ENCODE assay signal across 20 cellular contexts in genomic region chr16:66921758-66922450, GRCh38. TPM values are rescaled to one million over a fixed set of nuclear protein-coding genes. Genes with fewer than 3 reads are reported as not detected.
DNase-seq lines count a peak whose midpoint lies in the region; ATAC-seq, FAIRE-seq and TF ChIP-seq lines count a peak whose summit lies in the region.
"Had no signal": no experiment of that assay in that cellular context is flagged by ENCODE, and none has a peak within 500 bp of the region (broad histone marks: within the 10 kb centered on the region; RNA-seq: fewer than 3 reads in every experiment).

No MANE protein-coding gene starts in this region.

- peak overlapping the region; percentile 61 for H3K27ac ChIP-seq in cardiac muscle cell
- peak overlapping the region; percentile 92 to 95 (median 93) for H3K27ac ChIP-seq in esophagus muscularis mucosa (replicated peaks in 1 of 4)
- H3K27ac ChIP-seq in trophoblast cell (ENCODE audit: low read depth, low read length), result no peak overlapping the region
- H3K27ac ChIP-seq in uterus, result peak overlapping the region; percentile 76 to 79
- H3K27ac ChIP-seq in kidney (ENCODE audit: low read depth in 2 of 2, low read length in 2 of 2), result peak overlapping the region in 1 of 2 donors; percentile 23
- H3K27ac ChIP-seq: C4-2B had no signal

- no peak overlapping the region for H2BK120ac ChIP-seq in trophoblast cell (ENCODE audit: insufficient read depth, low read length, poor library complexity)

- H3K79me2 ChIP-seq in trophoblast cell (ENCODE audit: control insufficient read depth, insufficient read depth, low read length, poor library complexity), result no peaks in the 10 kb centered on the region

- no peaks in the 10 kb centered on the region for H3K36me3 ChIP-seq in cardiac muscle cell
- peaks cover 11 to 26% (median 13%) of the 10 kb centered on the region in 4 donors for H3K36me3 ChIP-seq in esophagus muscularis mucosa
- H3K36me3 ChIP-seq in trophoblast cell (ENCODE audit: control insufficient read depth in 1 of 2, insufficient read depth in 2 of 2, low read length in 2 of 2), result no peaks in the 10 kb centered on the region
- H3K36me3 ChIP-seq in uterus, result no peaks in the 10 kb centered on the region
- no peaks in the 10 kb centered on the region for H3K36me3 ChIP-seq in kidney (ENCODE audit: control insufficient read depth in 1 of 2, insufficient read depth in 2 of 2, low read length in 2 of 2)
- H3K36me3 ChIP-seq: MG63 had no signal

- no peak overlapping the region for H3K23ac ChIP-seq in trophoblast cell (ENCODE audit: low read length)

- H3K79me1 ChIP-seq in trophoblast cell (ENCODE audit: low read length), result no peaks in the 10 kb centered on the region

- no peak overlapping the region for H3K18ac ChIP-seq in trophoblast cell (ENCODE audit: low read length)

- no peak overlapping the region for H2AK5ac ChIP-seq in trophoblast cell (ENCODE audit: low read length)

- no peak for FAIRE-seq in kidney (lab: Jason Lieb, UNC)

- no peak overlapping the region for H4K12ac ChIP-seq in trophoblast cell (ENCODE audit: low read depth, low read length)

- H3K4ac ChIP-seq in trophoblast cell (ENCODE audit: low read depth, low read length), result no peak overlapping the region

- TF ChIP-seq EP300 in esophagus muscularis mucosa (IDR thresholded peaks at IDR 0.05), result no peak

- no peaks in the 10 kb centered on the region for H3K27me3 ChIP-seq in cardiac muscle cell
- H3K27me3 ChIP-seq in esophagus muscularis mucosa, result peaks cover 0 to 3% (median 0%) of the 10 kb centered on the region in 4 donors
- H3K27me3 ChIP-seq in trophoblast cell (ENCODE audit: insufficient read depth, low read length), result peaks cover 32% of the 10 kb centered on the region
- no peaks in the 10 kb centered on the region for H3K27me3 ChIP-seq in uterus
- H3K27me3 ChIP-seq: MG63 had no signal

- no peak overlapping the region for H2BK12ac ChIP-seq in trophoblast cell (ENCODE audit: low read length)

- no peak overlapping the region for H2AFZ ChIP-seq in trophoblast cell (ENCODE audit: insufficient read depth, low read length, poor library complexity)

- ATAC-seq in sciatic nerve, result no peak

- no peak overlapping the region for H4K8ac ChIP-seq in trophoblast cell (ENCODE audit: low read depth, low read length)

- H3K14ac ChIP-seq in trophoblast cell (ENCODE audit: low read length), result no peak overlapping the region

- H3K4me1 ChIP-seq in cardiac muscle cell (ENCODE audit: low read depth) (peaks cover 51% of the 10 kb centered on the region), esophagus muscularis mucosa (peaks cover 55 to 84% (median 81%) of the 10 kb centered on the region in 4 donors), trophoblast cell (ENCODE audit: control insufficient read depth in 1 of 2, insufficient read depth in 2 of 2, low read length in 2 of 2) (peaks cover 4 to 8% of the 10 kb centered on the region in 2 experiments), uterus (peaks cover 0 to 4% of the 10 kb centered on the region in 2 donors), kidney (ENCODE audit: control insufficient read depth in 1 of 2, insufficient read depth in 1 of 2, low read depth in 1 of 2, low read length in 2 of 2) (peaks cover 27% of the 10 kb centered on the region in 2 donors)

- intact Hi-C loops in cardiac septum (cut with DNase I), result no loop called here
- intact Hi-C loops in esophagus muscularis mucosa (cut with DNase I), result no loop called here
- intact Hi-C loops in uterus (cut with DNase I; ENCODE audit: low total_unique reads), result no loop called here
- intact Hi-C loops in kidney (cut with DNase I), result no loop called here
- intact Hi-C loops in sciatic nerve (cut with DNase I), result no loop called here

- no peak overlapping the region for H2BK5ac ChIP-seq in trophoblast cell (ENCODE audit: low read depth, low read length, poor library complexity)

- WGBS in esophagus muscularis mucosa, result 79% methylated on average over 39 of the region's 41 CpGs
- WGBS in trophoblast cell (ENCODE audit: extremely low coverage, insufficient coverage, insufficient read length), result no CpG with 5 or more reads among the region's 41 CpGs

- TF ChIP-seq POLR2A in esophagus muscularis mucosa (IDR thresholded peaks at IDR 0.05; ENCODE audit: low read depth) (no peak), uterus (IDR thresholded peaks at IDR 0.05) (no peak)

- TF ChIP-seq CTCF in cardiac muscle cell (IDR thresholded peaks at IDR 0.05; ENCODE audit: low read depth, low read length), result no peak
- no peak for TF ChIP-seq CTCF in esophagus muscularis mucosa (IDR thresholded peaks at IDR 0.05)
- no peak for TF ChIP-seq CTCF in uterus (IDR thresholded peaks at IDR 0.05)
- TF ChIP-seq CTCF in kidney (IDR thresholded peaks at IDR 0.05; ENCODE audit: borderline replicate concordance, extremely low read depth, insufficient read depth), result no peak

- no peak overlapping the region for H3K4me2 ChIP-seq in trophoblast cell (ENCODE audit: low read length)

- H3K9ac ChIP-seq in trophoblast cell (ENCODE audit: low read length), result no peak overlapping the region
- no peak overlapping the region for H3K9ac ChIP-seq in kidney (ENCODE audit: low read length in 2 of 2)

- H3K4me3 ChIP-seq in cardiac muscle cell, result no peak overlapping the region
- no peak overlapping the region for H3K4me3 ChIP-seq in esophagus muscularis mucosa
- no peak overlapping the region for H3K4me3 ChIP-seq in trophoblast cell (ENCODE audit: low read depth, low read length)
- no peak overlapping the region for H3K4me3 ChIP-seq in uterus
- H3K4me3 ChIP-seq in kidney (ENCODE audit: low read length in 2 of 2), result no peak overlapping the region
- H3K4me3 ChIP-seq: MG63 had no signal

- H4K91ac ChIP-seq in trophoblast cell (ENCODE audit: low read depth, low read length), result no peak overlapping the region

- DNase-seq in cardiac muscle cell (ENCODE audit: low read depth in 1 of 2, low spot score in 1 of 2) (no peak), cardiac septum (ENCODE audit: low spot score) (no peak), esophagus muscularis mucosa (ENCODE audit: extremely low spot score) (no peak), trophoblast cell (peak; percentile 85 to 90), uterus (no peak), NCI-H2081 treated with DMSO at 0.1 percent for 48 hours (lab: John Stamatoyannopoulos, UW) (no peak), kidney (no peak), sciatic nerve (ENCODE audit: low spot score) (no peak)
- DNase-seq: 8988T, COR-L47, DMS153, EL, H9, MG63, NCI-H1105, NCI-H187, NCI-H2171, NCI-H446 treated with DMSO at 0.1 percent for 48 hours, NCI-H748 treated with DMSO at 0.1 percent for 48 hours had no signal

- no peaks in the 10 kb centered on the region for H3K9me3 ChIP-seq in cardiac muscle cell (ENCODE audit: low read depth)
- H3K9me3 ChIP-seq in esophagus muscularis mucosa, result no peaks in the 10 kb centered on the region
- peaks cover 4% of the 10 kb centered on the region for H3K9me3 ChIP-seq in trophoblast cell (ENCODE audit: insufficient read depth, low read depth, low read length)
- no peaks in the 10 kb centered on the region for H3K9me3 ChIP-seq in uterus
- no peaks in the 10 kb centered on the region for H3K9me3 ChIP-seq in kidney (ENCODE audit: control insufficient read depth in 1 of 2, low read length in 2 of 2)
- H3K9me3 ChIP-seq: MG63 had no signal

RNA-seq across cellular contexts. Expression of gene CDH16, which starts 3.2 kb away (rescaled TPM):
- total RNA-seq in cardiac muscle cell (0.07 and 4.4 TPM in 2 replicates), cardiac septum (0.35 TPM), esophagus muscularis mucosa (under 1 TPM in 1 of 4 donors, not detected in 3; 0.52 TPM), uterus (10 to 100 TPM in 1 of 4 donors, not detected in 3; 12.6 TPM), kidney (1,188 TPM), sciatic nerve (not detected)
- polyA plus RNA-seq in cardiac muscle cell (not detected in 2 replicates), kidney (ENCODE audit: insufficient read depth, low read depth, low replicate concordance) (1,180 TPM)
- 0.04 TPM in 2 replicates for polyA plus RNA-seq in trophoblast cell (2013)
- total RNA-seq: H9 had no signal

RNA-seq across cellular contexts. Expression of gene RRAD, which starts 3.4 kb away (rescaled TPM):
- total RNA-seq in cardiac muscle cell (51.6 and 246 TPM in 2 replicates), cardiac septum (245 TPM), esophagus muscularis mucosa (10 to 100 TPM; 36.4 to 64.9 (median 55.4) TPM), uterus (10 to 100 TPM in 3 of 4 donors, 1 to 10 TPM in 1; 7.5 to 32.8 (median 18.8) TPM), kidney (90.9 TPM), sciatic nerve (6.2 TPM)
- polyA plus RNA-seq in cardiac muscle cell (73.8 and 318 TPM in 2 replicates), kidney (ENCODE audit: insufficient read depth, low read depth, low replicate concordance) (14.3 TPM)
- 0.94 and 0.96 TPM in 2 replicates for polyA plus RNA-seq in trophoblast cell (2013)

RNA-seq across cellular contexts. Expression of gene CIAO2B, which starts 12.3 kb away (rescaled TPM):
- total RNA-seq in cardiac muscle cell (151 and 184 TPM in 2 replicates), cardiac septum (118 TPM), esophagus muscularis mucosa (100 to 1,000 TPM in 1 of 4 donors, 10 to 100 TPM in 3; 83.1 to 101 (median 95.5) TPM), uterus (10 to 100 TPM; 15.9 to 76.8 (median 74.2) TPM), kidney (71.2 TPM), sciatic nerve (69.7 TPM)
- polyA plus RNA-seq in cardiac muscle cell (194 and 242 TPM in 2 replicates), kidney (ENCODE audit: insufficient read depth, low read depth, low replicate concordance) (284 TPM)
- polyA plus RNA-seq in trophoblast cell (2013), result 77.2 and 77.9 TPM in 2 replicates

RNA-seq across cellular contexts. Expression of gene CES2, which starts 13.4 kb away (rescaled TPM):
- 67.9 and 84.2 TPM in 2 replicates for total RNA-seq in cardiac muscle cell
- 69.1 and 94.3 TPM in 2 replicates for polyA plus RNA-seq in cardiac muscle cell
- total RNA-seq in cardiac septum, result 64.0 TPM
- 10 to 100 TPM; 22.0 to 29.7 (median 26.8) TPM for total RNA-seq in esophagus muscularis mucosa
- 11.5 and 12.3 TPM in 2 replicates for polyA plus RNA-seq in trophoblast cell (2013)
- total RNA-seq in uterus, result 10 to 100 TPM; 15.0 to 51.0 (median 26.0) TPM
- total RNA-seq in kidney, result 72.1 TPM
- polyA plus RNA-seq in kidney (ENCODE audit: insufficient read depth, low read depth, low replicate concordance), result 76.9 TPM
- total RNA-seq in sciatic nerve, result 27.8 TPM

RNA-seq across cellular contexts. Expression of gene CES3, which starts 39.2 kb away (rescaled TPM):
- total RNA-seq in cardiac muscle cell (6.2 and 12.8 TPM in 2 replicates), cardiac septum (0.62 TPM), esophagus muscularis mucosa (under 1 TPM in 3 of 4 donors, not detected in 1; 0.23 to 0.42 (median 0.33) TPM), uterus (1 to 10 TPM in 2 of 4 donors, under 1 TPM in 2; 0.51 to 2.8 (median 0.86) TPM), kidney (2.1 TPM), sciatic nerve (0.71 TPM)
- polyA plus RNA-seq in cardiac muscle cell (4.7 and 6.4 TPM in 2 replicates), kidney (ENCODE audit: insufficient read depth, low read depth, low replicate concordance) (7.8 TPM)
- polyA plus RNA-seq in trophoblast cell (2013), result 0.17 and 0.26 TPM in 2 replicates

Comparison
In these comparisons a context has a peak if more than half of its experiments do, and no peak if none do; other contexts are left out.
1. DNase-seq: peak in trophoblast cell (2 of 2); none in cardiac muscle cell (0 of 2), cardiac septum (single experiment), esophagus muscularis mucosa (single experiment), uterus (0 of 2), NCI-H2081 treated with DMSO at 0.1 percent for 48 hours (single experiment), kidney (single experiment) and sciatic nerve (single experiment).
2. RNA of gene CDH16, which starts 3.2 kb away (total RNA-seq): 1,188 TPM in kidney (single experiment); 0.07 to 4.4 TPM in cardiac muscle cell, 0.35 TPM in cardiac septum (single experiment), 0.52 TPM in esophagus muscularis mucosa, 12.6 TPM in uterus and not detected in sciatic nerve (single experiment); every median in the first group is over 10 times any median in the second.